1 cellular context compared by ENCODE assay signal in the genomic region with DNA sequence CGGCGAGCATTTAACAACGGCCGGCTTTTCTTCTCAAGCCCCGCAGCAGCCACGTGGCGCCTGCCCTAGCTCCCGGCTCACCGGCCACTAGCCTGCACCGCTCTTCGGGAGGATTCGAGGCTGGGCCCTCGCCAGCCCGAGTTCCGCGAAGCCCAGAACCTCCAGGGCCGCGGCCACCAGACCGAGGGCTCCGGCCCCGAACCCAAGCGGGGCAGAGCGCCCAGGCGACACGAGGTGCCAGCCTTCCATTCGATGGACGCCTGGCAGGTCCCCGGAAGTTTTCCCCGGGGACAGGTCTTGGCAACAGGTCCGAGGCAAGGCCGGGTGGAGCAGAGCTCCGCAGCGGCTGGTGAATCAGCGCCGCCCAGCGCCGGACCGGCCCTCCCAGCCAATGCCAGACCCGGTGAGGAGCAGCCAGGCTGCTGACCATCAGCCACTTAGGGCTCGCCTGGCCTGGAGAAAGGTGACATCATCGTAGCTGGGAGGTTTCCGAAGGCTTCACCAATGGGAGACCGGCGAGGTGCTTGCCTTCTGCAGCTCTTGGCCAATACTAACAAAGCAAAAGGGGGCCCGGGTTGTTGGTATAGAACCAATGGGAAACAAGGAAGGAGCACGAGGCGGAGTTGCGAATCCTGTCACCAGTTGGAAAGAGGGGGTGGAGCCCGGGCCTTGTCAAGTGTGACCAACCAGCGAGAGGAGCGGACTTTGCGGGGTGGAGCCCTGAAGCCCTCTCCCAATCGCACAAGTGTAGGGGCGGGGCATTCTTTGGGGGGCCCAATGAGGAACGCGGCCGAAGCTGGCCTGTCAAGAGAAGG.
TF ChIP-seq lines count a peak whose summit lies in the region.

No MANE protein-coding gene starts in this region.

TF ChIP-seq in HepG2, 621 proteins besides CTCF, POLR2A, EP300 and RAD21 (continued from another document and continues in another):
- peak; percentile 95 for TF ChIP-seq CCDC6 (CRISPR knock-in tag; IDR thresholded peaks at IDR 0.05)
- TF ChIP-seq TARDBP (CRISPR knock-in tag; IDR thresholded peaks at IDR 0.05): peak; percentile 54; the same call in 1 of the 2 replicates
- TF ChIP-seq, protein P1, sequence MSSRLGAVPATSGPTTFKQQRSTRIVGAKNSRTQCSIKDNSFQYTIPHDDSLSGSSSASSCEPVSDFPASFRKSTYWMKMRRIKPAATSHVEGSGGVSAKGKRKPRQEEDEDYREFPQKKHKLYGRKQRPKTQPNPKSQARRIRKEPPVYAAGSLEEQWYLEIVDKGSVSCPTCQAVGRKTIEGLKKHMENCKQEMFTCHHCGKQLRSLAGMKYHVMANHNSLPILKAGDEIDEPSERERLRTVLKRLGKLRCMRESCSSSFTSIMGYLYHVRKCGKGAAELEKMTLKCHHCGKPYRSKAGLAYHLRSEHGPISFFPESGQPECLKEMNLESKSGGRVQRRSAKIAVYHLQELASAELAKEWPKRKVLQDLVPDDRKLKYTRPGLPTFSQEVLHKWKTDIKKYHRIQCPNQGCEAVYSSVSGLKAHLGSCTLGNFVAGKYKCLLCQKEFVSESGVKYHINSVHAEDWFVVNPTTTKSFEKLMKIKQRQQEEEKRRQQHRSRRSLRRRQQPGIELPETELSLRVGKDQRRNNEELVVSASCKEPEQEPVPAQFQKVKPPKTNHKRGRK (CRISPR knock-in tag; IDR thresholded peaks at IDR 0.05): no peak
- peak; percentile 26; the same call in 1 of the 2 replicates for TF ChIP-seq JDP2 (CRISPR knock-in tag; IDR thresholded peaks at IDR 0.05; ENCODE audit: borderline replicate concordance)
- TF ChIP-seq HNF4A (CRISPR knock-in tag; IDR thresholded peaks at IDR 0.05): peak; percentile 21; the same call in 1 of the 2 replicates
- no peak for TF ChIP-seq BCLAF1 (IDR thresholded peaks at IDR 0.05)
- TF ChIP-seq ZNF121 (CRISPR knock-in tag; IDR thresholded peaks at IDR 0.05): peak; percentile 74
- TF ChIP-seq ATRX (CRISPR knock-in tag; IDR thresholded peaks at IDR 0.05; ENCODE audit: borderline replicate concordance): no peak
- TF ChIP-seq ZZZ3 (CRISPR knock-in tag; IDR thresholded peaks at IDR 0.05; ENCODE audit: borderline replicate concordance): peak; percentile 87
- TF ChIP-seq POLR2G (IDR thresholded peaks at IDR 0.05; ENCODE audit: low read depth, low read length): peak; percentile 88
- TF ChIP-seq HNF1B (CRISPR knock-in tag; IDR thresholded peaks at IDR 0.05): peak; percentile 91
- TF ChIP-seq ZHX2 (IDR thresholded peaks at IDR 0.05; ENCODE audit: low read depth): peak; percentile 73; the same call in 1 of the 2 replicates
- TF ChIP-seq ZHX2 (CRISPR knock-in tag; IDR thresholded peaks at IDR 0.05; ENCODE audit: borderline replicate concordance): peak; percentile 66; the same call in 1 of the 2 replicates
- TF ChIP-seq CHD4 (IDR thresholded peaks at IDR 0.05; ENCODE audit: borderline replicate concordance, low read length): no peak
- TF ChIP-seq ZNF296 (CRISPR knock-in tag; conservative IDR thresholded peaks at IDR 0.05): no peak; the same call in 1 of the 2 replicates
- no peak for TF ChIP-seq ZNF3 (CRISPR knock-in tag; IDR thresholded peaks at IDR 0.05)
- TF ChIP-seq, protein P2, sequence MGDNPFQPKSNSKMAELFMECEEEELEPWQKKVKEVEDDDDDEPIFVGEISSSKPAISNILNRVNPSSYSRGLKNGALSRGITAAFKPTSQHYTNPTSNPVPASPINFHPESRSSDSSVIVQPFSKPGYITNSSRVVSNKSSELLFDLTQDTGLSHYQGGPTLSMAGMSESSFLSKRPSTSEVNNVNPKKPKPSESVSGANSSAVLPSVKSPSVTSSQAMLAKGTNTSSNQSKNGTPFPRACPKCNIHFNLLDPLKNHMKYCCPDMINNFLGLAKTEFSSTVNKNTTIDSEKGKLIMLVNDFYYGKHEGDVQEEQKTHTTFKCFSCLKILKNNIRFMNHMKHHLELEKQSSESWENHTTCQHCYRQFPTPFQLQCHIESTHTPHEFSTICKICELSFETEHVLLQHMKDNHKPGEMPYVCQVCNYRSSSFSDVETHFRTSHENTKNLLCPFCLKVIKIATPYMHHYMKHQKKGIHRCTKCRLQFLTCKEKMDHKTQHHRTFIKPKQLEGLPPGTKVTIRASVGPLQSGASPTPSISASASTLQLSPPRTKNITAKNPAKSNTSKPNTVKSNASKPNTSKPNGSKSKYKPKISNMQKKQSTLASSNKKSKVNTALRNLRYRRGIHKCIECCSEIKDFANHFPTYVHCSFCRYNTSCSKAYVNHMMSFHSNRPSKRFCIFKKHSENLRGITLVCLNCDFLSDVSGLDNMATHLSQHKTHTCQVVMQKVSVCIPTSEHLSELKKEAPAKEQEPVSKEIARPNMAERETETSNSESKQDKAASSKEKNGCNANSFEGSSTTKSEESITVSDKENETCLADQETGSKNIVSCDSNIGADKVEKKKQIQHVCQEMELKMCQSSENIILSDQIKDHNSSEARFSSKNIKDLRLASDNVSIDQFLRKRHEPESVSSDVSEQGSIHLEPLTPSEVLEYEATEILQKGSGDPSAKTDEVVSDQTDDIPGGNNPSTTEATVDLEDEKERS (CRISPR knock-in tag; IDR thresholded peaks at IDR 0.05): peak; percentile 91
- TF ChIP-seq CEBPB (IDR thresholded peaks at IDR 0.05; ENCODE audit: borderline replicate concordance, low read depth, low read length): peak; percentile 88
- TF ChIP-seq ZNF503 (CRISPR knock-in tag; IDR thresholded peaks at IDR 0.05): peak; percentile 68; the same call in 1 of the 2 replicates
- peak; percentile 71; the same call in 1 of the 2 replicates for TF ChIP-seq CC2D1A (CRISPR knock-in tag; IDR thresholded peaks at IDR 0.05)
- TF ChIP-seq ZFYVE20 (CRISPR knock-in tag; IDR thresholded peaks at IDR 0.05; ENCODE audit: borderline replicate concordance, low read depth): no peak; the same call in 1 of the 2 replicates
- peak; percentile 25; the same call in 1 of the 2 replicates for TF ChIP-seq BHLHE40 (IDR thresholded peaks at IDR 0.05; ENCODE audit: low read length)
- peak; percentile 92 for TF ChIP-seq EED (CRISPR knock-in tag; IDR thresholded peaks at IDR 0.05)
- no peak for TF ChIP-seq RAD51 (IDR thresholded peaks at IDR 0.05; ENCODE audit: borderline replicate concordance)
- peak; percentile 89 for TF ChIP-seq NFYB (CRISPR knock-in tag; IDR thresholded peaks at IDR 0.05)
- peak; percentile 58; the same call in 1 of the 2 replicates for TF ChIP-seq EHMT2 (IDR thresholded peaks at IDR 0.05; ENCODE audit: borderline replicate concordance, low read depth, low read length)
- no peak for TF ChIP-seq PCBP2 (optimal IDR thresholded peaks at IDR 0.05; ENCODE audit: low read depth, low read length, poor library complexity, severe bottlenecking)
- TF ChIP-seq CSRNP2 (CRISPR knock-in tag; conservative IDR thresholded peaks at IDR 0.05; ENCODE audit: low read depth): no peak
- TF ChIP-seq ZNF136 (CRISPR knock-in tag; IDR thresholded peaks at IDR 0.05; ENCODE audit: low read depth): peak; percentile 88; the same call in 1 of the 2 replicates
- TF ChIP-seq ATF7 (IDR thresholded peaks at IDR 0.05): peak; percentile 99
- peak; percentile 95 for TF ChIP-seq ATF7 (CRISPR knock-in tag; IDR thresholded peaks at IDR 0.05)
- TF ChIP-seq ZNF724P (CRISPR knock-in tag; IDR thresholded peaks at IDR 0.05; ENCODE audit: borderline replicate concordance): peak; percentile 96; the same call in 1 of the 2 replicates
- peak; percentile 58; the same call in 1 of the 2 replicates for TF ChIP-seq ZNF256 (CRISPR knock-in tag; conservative IDR thresholded peaks at IDR 0.05)
